27 cellular contexts compared by ENCODE assay signal in the genomic region with DNA sequence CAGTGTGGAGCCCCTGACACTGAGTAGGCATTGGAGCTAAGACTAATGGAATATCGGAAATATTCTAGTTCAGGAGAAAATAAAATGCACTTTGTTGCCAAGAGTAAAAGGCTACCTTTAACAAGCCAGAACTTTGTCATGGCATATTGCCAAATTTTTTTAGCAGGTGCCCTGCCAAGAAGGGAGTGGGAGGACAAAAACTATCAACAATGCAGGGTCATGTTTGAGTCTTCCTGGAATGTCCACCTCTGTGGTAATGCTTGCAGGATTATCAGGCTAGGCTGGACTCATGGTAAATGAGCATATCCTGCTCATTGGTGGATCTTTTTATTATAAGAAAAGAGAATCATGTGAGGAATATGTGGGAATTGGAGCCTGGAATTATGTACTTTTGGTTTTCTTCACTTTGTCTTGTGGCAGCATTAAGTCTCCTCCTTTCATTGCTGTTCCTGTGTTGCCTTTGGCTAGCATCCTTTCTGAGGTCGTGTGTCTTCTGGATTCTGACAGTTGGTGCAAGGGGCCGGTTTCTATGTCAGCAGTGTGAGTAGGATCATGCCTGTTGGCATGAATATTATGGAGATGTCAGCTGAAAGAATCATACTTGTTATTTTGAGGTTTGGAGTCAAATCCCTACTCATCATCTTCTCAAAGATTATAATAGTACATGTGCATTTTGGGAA.
A peak's percentile ranks its signal among the peaks of the same experiment; 100 is the strongest.
DNase-seq lines count a peak whose midpoint lies in the region; ATAC-seq, FAIRE-seq and TF ChIP-seq lines count a peak whose summit lies in the region.
"Had no signal": no experiment of that assay in that cellular context is flagged by ENCODE, and none has a peak within 500 bp of the region (broad histone marks: within the 10 kb centered on the region; RNA-seq: fewer than 3 reads in every experiment).

No MANE protein-coding gene starts in this region.

- H3K4me2 ChIP-seq in smooth muscle cell, result no peak overlapping the region
- H3K4me2 ChIP-seq: hepatocyte had no signal

- H3K27ac ChIP-seq in heart right ventricle (peak overlapping the region in 6 of 10 donors; percentile 16 to 42 (median 21)), smooth muscle cell (ENCODE audit: low read depth) (no peak overlapping the region)
- H3K27ac ChIP-seq: hepatocyte, RWPE1 had no signal

- no peaks in the 10 kb centered on the region for H4K20me1 ChIP-seq in smooth muscle cell (ENCODE audit: low read depth)

- H3K9me3 Mint-ChIP-seq in activated naive CD4-positive, alpha-beta T cell treated with anti-CD3 and anti-CD28 coated beads, Interleukin-2, amount 10 ng/mL, durations not matched to agents 7 days and 5 days, result peaks cover 1% of the 10 kb centered on the region
- H3K9me3 Mint-ChIP-seq: memory B cell, type B pancreatic cell had no signal

- peaks cover 2 to 30% (median 11%) of the 10 kb centered on the region in 9 donors for H3K4me1 ChIP-seq in heart right ventricle
- H3K4me1 ChIP-seq in smooth muscle cell (ENCODE audit: low read depth), result no peaks in the 10 kb centered on the region

- TF ChIP-seq CTCF in bronchial epithelial cell (IDR thresholded peaks at IDR 0.05; ENCODE audit: insufficient read depth, low read length, severe bottlenecking), result no peak
- no peak for TF ChIP-seq CTCF in heart right ventricle (IDR thresholded peaks at IDR 0.05)
- TF ChIP-seq CTCF in smooth muscle cell (IDR thresholded peaks at IDR 0.05; ENCODE audit: borderline replicate concordance, insufficient read depth, poor library complexity, severe bottlenecking), result no peak

- H3K36me3 ChIP-seq in bronchial epithelial cell (ENCODE audit: control insufficient read depth, insufficient read depth, low read length) (no peaks in the 10 kb centered on the region), heart right ventricle (no peaks in the 10 kb centered on the region), smooth muscle cell (ENCODE audit: low read depth) (no peaks in the 10 kb centered on the region)

- H3K9me3 ChIP-seq in heart right ventricle, result peaks cover 0 to 7% (median 0%) of the 10 kb centered on the region in 11 donors
- H3K9me3 ChIP-seq in smooth muscle cell (replicated peaks; ENCODE audit: low read depth), result no peaks in the 10 kb centered on the region

- no peak for FAIRE-seq in bronchial epithelial cell (lab: Jason Lieb, UNC)
- FAIRE-seq: astrocyte, endometrium, GM12891, islet of Langerhans had no signal

- no peaks in the 10 kb centered on the region for H3K27me3 Mint-ChIP-seq in activated naive CD4-positive, alpha-beta T cell treated with anti-CD3 and anti-CD28 coated beads, Interleukin-2, amount 10 ng/mL, durations not matched to agents 7 days and 5 days
- H3K27me3 Mint-ChIP-seq: B cell, memory B cell, type B pancreatic cell had no signal

- intact Hi-C loops in heart right ventricle (cut with DNase I), result loop anchor here in 1 of 10 donors (10.0 kb wide), 1 partner anchor 119 kb away; a partner anchor contains a TSS
- intact Hi-C loops in sciatic nerve (cut with DNase I), result no loop called here

- H3K4me3 ChIP-seq in bronchial epithelial cell (ENCODE audit: low read depth, low read length) (no peak overlapping the region), heart right ventricle (no peak overlapping the region), smooth muscle cell (no peak overlapping the region)
- H3K4me3 ChIP-seq: coronary artery, hepatocyte had no signal

- H2AFZ ChIP-seq in smooth muscle cell (ENCODE audit: low read depth), result no peak overlapping the region
- H2AFZ ChIP-seq: hepatocyte had no signal

- H3K79me2 ChIP-seq in smooth muscle cell (ENCODE audit: low read depth), result no peaks in the 10 kb centered on the region
- H3K79me2 ChIP-seq: hepatocyte had no signal

- H3F3A ChIP-seq in smooth muscle cell (ENCODE audit: low read depth), result no peaks in the 10 kb centered on the region

- H3K27me3 ChIP-seq in bronchial epithelial cell (ENCODE audit: control insufficient read depth, insufficient read depth, low read length) (no peaks in the 10 kb centered on the region), heart right ventricle (no peaks in the 10 kb centered on the region), smooth muscle cell (ENCODE audit: low read depth) (no peaks in the 10 kb centered on the region)
- H3K27me3 ChIP-seq: hepatocyte had no signal

- H3K36me3 Mint-ChIP-seq in activated naive CD4-positive, alpha-beta T cell treated with anti-CD3 and anti-CD28 coated beads, Interleukin-2, amount 10 ng/mL, durations not matched to agents 7 days and 5 days, result no peaks in the 10 kb centered on the region
- H3K36me3 Mint-ChIP-seq: activated naive CD4-positive, alpha-beta T cell treated with anti-CD3 and anti-CD28 coated beads, Interleukin-2, amount 50 U/mL, for 72 hours; memory B cell; type B pancreatic cell had no signal

- CTCF ChIA-PET in activated naive CD4-positive, alpha-beta T cell treated with anti-CD3 and anti-CD28 coated beads, Interleukin-2, amount 10 ng/mL, durations not matched to agents 7 days and 5 days (lab: Charles Lee), result no interaction called here

- ATAC-seq in heart right ventricle, result peak; percentile 38 to 77 (median 66)
- peak; percentile 93 for ATAC-seq in sciatic nerve
- ATAC-seq: activated naive CD4-positive, alpha-beta T cell treated with anti-CD3 and anti-CD28 coated beads, Interleukin-2, amount 50 U/mL, for 72 hours had no signal

- DNase-seq in NCI-H1105 (lab: John Stamatoyannopoulos, UW), result peak; percentile 1
- no peak for DNase-seq in NCI-H1105 treated with DMSO at 0.1 percent for 48 hours (lab: John Stamatoyannopoulos, UW)
- DNase-seq in bronchial epithelial cell (ENCODE audit: low read depth), result peak; percentile 47
- DNase-seq in heart right ventricle, result peak in 1 of 2 donors; percentile 12
- DNase-seq in sciatic nerve (ENCODE audit: low spot score), result no peak
- DNase-seq in smooth muscle cell (lab: John Stamatoyannopoulos, UW; ENCODE audit: unreplicated experiment), result no peak
- no peak for DNase-seq in T-helper 9 cell
- no peak for DNase-seq in activated naive CD4-positive, alpha-beta T cell treated with anti-CD3 and anti-CD28 coated beads, Interleukin-2, amount 10 ng/mL, durations not matched to agents 7 days and 5 days
- DNase-seq: 8988T; DND-41; foreskin fibroblast; NCI-H187 treated with DMSO at 0.1 percent for 48 hours; NCI-H510A; nucleus accumbens; retina; stimulated activated CD8-positive, alpha-beta memory T cell treated with anti-CD3 and anti-CD28 coated beads, Interleukin-4, amount 100 ng/mL, for 48 hours had no signal

- no peaks in the 10 kb centered on the region for H3K4me1 Mint-ChIP-seq in activated naive CD4-positive, alpha-beta T cell treated with anti-CD3 and anti-CD28 coated beads, Interleukin-2, amount 10 ng/mL, durations not matched to agents 7 days and 5 days
- H3K4me1 Mint-ChIP-seq: memory B cell had no signal

- no peak overlapping the region for H3K4me3 Mint-ChIP-seq in activated naive CD4-positive, alpha-beta T cell treated with anti-CD3 and anti-CD28 coated beads, Interleukin-2, amount 10 ng/mL, durations not matched to agents 7 days and 5 days
- H3K4me3 Mint-ChIP-seq: B cell, memory B cell, type B pancreatic cell had no signal

- no peak overlapping the region for H3K27ac Mint-ChIP-seq in activated naive CD4-positive, alpha-beta T cell treated with anti-CD3 and anti-CD28 coated beads, Interleukin-2, amount 10 ng/mL, durations not matched to agents 7 days and 5 days
- H3K27ac Mint-ChIP-seq: activated naive CD4-positive, alpha-beta T cell treated with anti-CD3 and anti-CD28 coated beads, Interleukin-2, amount 50 U/mL, for 72 hours; B cell; memory B cell; type B pancreatic cell had no signal

- WGBS in heart right ventricle, 2 donors, result 43 to 50% methylated on average over 3 of the region's 3 CpGs
- 88% methylated on average over 3 of the region's 3 CpGs for WGBS in smooth muscle cell (ENCODE audit: low lambda C conversion rate)

- H3K9ac ChIP-seq in smooth muscle cell (ENCODE audit: low read depth), result no peak overlapping the region

Comparison
In these comparisons a context has a peak if more than half of its experiments do, and no peak if none do; other contexts are left out.
1. DNase-seq: peak in NCI-H1105 (single experiment) and bronchial epithelial cell (single experiment); none in NCI-H1105 treated with DMSO at 0.1 percent for 48 hours (single experiment), sciatic nerve (single experiment), smooth muscle cell (single experiment), T-helper 9 cell (single experiment) and activated naive CD4-positive, alpha-beta T cell treated with anti-CD3 and anti-CD28 coated beads, Interleukin-2, amount 10 ng/mL, durations not matched to agents 7 days and 5 days (single experiment).